In genomic region chr20:62182469-62183425, GRCh38 we compare ENCODE assay signal across 8 cellular contexts. TPM values are rescaled to one million over a fixed set of nuclear protein-coding genes. Genes with fewer than 3 reads are reported as not detected.
DNase-seq lines count a peak whose midpoint lies in the region; ATAC-seq and TF ChIP-seq lines count a peak whose summit lies in the region.

Gene MTG2, plus strand, starts transcription at chr20:62183028. Its CDS starts 10,393 bp downstream, at chr20:62193421.

- peak within 1 kb of the TSS; percentile 96 for H3K27ac Mint-ChIP-seq in activated CD4-positive, alpha-beta T cell treated with anti-CD3 and anti-CD28 coated beads, Interleukin-2, amount 10 ng/mL, durations not matched to agents 7 days and 5 days

- peak; percentile 95 for ATAC-seq in GM19372 (IDR thresholded peaks at IDR 0.05; ENCODE audit: low read depth, unreplicated experiment)
- peak; percentile 91 for ATAC-seq in HG03521 (IDR thresholded peaks at IDR 0.05; ENCODE audit: unreplicated experiment)

- no peaks in the 10 kb centered on the region for H3K27me3 Mint-ChIP-seq in activated CD4-positive, alpha-beta T cell treated with anti-CD3 and anti-CD28 coated beads, Interleukin-2, amount 10 ng/mL, durations not matched to agents 7 days and 5 days

- TF ChIP-seq CTCF in coronary artery (IDR thresholded peaks at IDR 0.05), result no peak

- H3K36me3 ChIP-seq in BLaER1 treated with 17β-estradiol and CSF1 and Interleukin-3, amounts not matched to agents 10 nM and 100 nM, result peaks cover 10 to 27% (median 18%) of the 10 kb centered on the region in 11 experiments; a peak in 20 of 22 replicates

- POLR2A ChIA-PET in activated CD4-positive, alpha-beta T cell treated with anti-CD3 and anti-CD28 coated beads, Interleukin-2, amount 10 ng/mL, durations not matched to agents 7 days and 5 days (lab: Charles Lee), result no interaction called here

- H3K27ac ChIP-seq in BLaER1 treated with 17β-estradiol and CSF1 and Interleukin-3, amounts not matched to agents 10 nM and 100 nM, result peak within 1 kb of the TSS; percentile 91 to 97 (median 94)
- peak within 1 kb of the TSS; percentile 91 to 96 for H3K27ac ChIP-seq in coronary artery

- H4K20me1 ChIP-seq in BLaER1 treated with 17β-estradiol and CSF1 and Interleukin-3, amounts not matched to agents 10 nM and 100 nM, result peaks cover 0 to 27% (median 11%) of the 10 kb centered on the region in 11 experiments; a peak in 14 of 22 replicates

- peak within 1 kb of the TSS; percentile 90 for H3K4me3 Mint-ChIP-seq in activated CD4-positive, alpha-beta T cell treated with anti-CD3 and anti-CD28 coated beads, Interleukin-2, amount 10 ng/mL, durations not matched to agents 7 days and 5 days

- peak within 1 kb of the TSS; percentile 91 to 99 (median 95) for H3K9ac ChIP-seq in BLaER1 treated with 17β-estradiol and CSF1 and Interleukin-3, amounts not matched to agents 10 nM and 100 nM

- no peaks in the 10 kb centered on the region for H3K9me3 ChIP-seq in BLaER1 treated with 17β-estradiol and CSF1 and Interleukin-3, amounts not matched to agents 10 nM and 100 nM (replicated peaks in 1 of 11)

- H3K36me3 Mint-ChIP-seq in activated CD4-positive, alpha-beta T cell treated with anti-CD3 and anti-CD28 coated beads, Interleukin-2, amount 10 ng/mL, durations not matched to agents 7 days and 5 days (ENCODE audit: low read depth), result peaks cover 4% of the 10 kb centered on the region

- H3K4me3 ChIP-seq in BLaER1 treated with 17β-estradiol and CSF1 and Interleukin-3, amounts not matched to agents 10 nM and 100 nM, result peak within 1 kb of the TSS; percentile 74 to 95 (median 88)
- H3K4me3 ChIP-seq in coronary artery, result peak within 1 kb of the TSS; percentile 99

- DNase-seq in NCI-H69 (lab: John Stamatoyannopoulos, UW) (peak; percentile 95), coronary artery (ENCODE audit: low spot score) (peak; percentile 94), left kidney (ENCODE audit: low read depth, low spot score) (peak; percentile 99)
- peak; percentile 97 for DNase-seq in activated CD4-positive, alpha-beta T cell treated with anti-CD3 and anti-CD28 coated beads, Interleukin-2, amount 10 ng/mL, durations not matched to agents 7 days and 5 days
- DNase-seq in stimulated activated CD4-positive, alpha-beta T cell treated with anti-CD3 and anti-CD28 coated beads, Interleukin-1b, Interleukin-23, amount 100 ng/mL, for 48 hours, result peak; percentile 96

- CTCF ChIA-PET in activated CD4-positive, alpha-beta T cell treated with anti-CD3 and anti-CD28 coated beads, Interleukin-2, amount 10 ng/mL, durations not matched to agents 7 days and 5 days (lab: Charles Lee), result no interaction called here

- no peaks in the 10 kb centered on the region for H3K27me3 ChIP-seq in BLaER1 treated with 17β-estradiol and CSF1 and Interleukin-3, amounts not matched to agents 10 nM and 100 nM

- peak within 1 kb of the TSS; percentile 78 to 98 (median 94) for H3K4me2 ChIP-seq in BLaER1 treated with 17β-estradiol and CSF1 and Interleukin-3, amounts not matched to agents 10 nM and 100 nM

- H3K9me3 Mint-ChIP-seq in activated CD4-positive, alpha-beta T cell treated with anti-CD3 and anti-CD28 coated beads, Interleukin-2, amount 10 ng/mL, durations not matched to agents 7 days and 5 days, result no peaks in the 10 kb centered on the region

- H3K4me1 Mint-ChIP-seq in activated CD4-positive, alpha-beta T cell treated with anti-CD3 and anti-CD28 coated beads, Interleukin-2, amount 10 ng/mL, durations not matched to agents 7 days and 5 days, result peaks cover 38% of the 10 kb centered on the region

- peaks cover 30 to 50% (median 43%) of the 10 kb centered on the region in 10 experiments for H3K4me1 ChIP-seq in BLaER1 treated with 17β-estradiol and CSF1 and Interleukin-3, amounts not matched to agents 10 nM and 100 nM

RNA-seq across cellular contexts. Expression of gene MTG2, which starts in this region (rescaled TPM):
- 10 to 100 TPM; 33.6 to 37.3 TPM for total RNA-seq in activated CD4-positive, alpha-beta T cell treated with anti-CD3 and anti-CD28 coated beads, Interleukin-2, amount 10 ng/mL, durations not matched to agents 7 days and 5 days

Comparison
In these comparisons a context has a peak if more than half of its experiments do, and no peak if none do; other contexts are left out.
1. Peak in every context shown above with its lines: DNase-seq, ATAC-seq, H3K4me3 ChIP-seq and H3K27ac ChIP-seq.